In genomic region chr9:37004424-37004935, GRCh38 we compare ENCODE assay signal across 16 cellular contexts.
DNase-seq lines count a peak whose midpoint lies in the region; ATAC-seq and TF ChIP-seq lines count a peak whose summit lies in the region.
"Had no signal": no experiment of that assay in that cellular context is flagged by ENCODE, and none has a peak within 500 bp of the region (broad histone marks: within the 10 kb centered on the region; RNA-seq: fewer than 3 reads in every experiment).

No MANE protein-coding gene starts in this region.

- TF ChIP-seq POLR2A in GM18951 (IDR thresholded peaks at IDR 0.05; ENCODE audit: extremely low read depth, insufficient read depth, insufficient read length) = peak; percentile 44

- peaks cover 31% of the 10 kb centered on the region for H4K20me1 ChIP-seq in OCI-LY3 (ENCODE audit: insufficient read depth, low read length)

- peak overlapping the region; percentile 26 for H3K4me3 ChIP-seq in OCI-LY3 (ENCODE audit: low read length)
- H3K4me3 ChIP-seq: body of pancreas had no signal

- TF ChIP-seq CTCF in GM10248 (IDR thresholded peaks at IDR 0.05; ENCODE audit: control extremely low read depth, extremely low read depth, low read depth, missing control alignments) (no peak), OCI-LY3 (IDR thresholded peaks at IDR 0.05; ENCODE audit: low read depth, low read length) (no peak)

- peaks cover 100% of the 10 kb centered on the region for H3K4me1 ChIP-seq in OCI-LY3 (ENCODE audit: low read length)

- in situ Hi-C loops in GM18951 (cut with MboI; ENCODE audit: low sequenced_read_pairs, unreplicated experiment) = no loop called here

- no peaks in the 10 kb centered on the region for H3K9me3 ChIP-seq in OCI-LY3 (ENCODE audit: insufficient read depth, low read length)
- H3K9me3 ChIP-seq: body of pancreas had no signal

- peak overlapping the region; percentile 56 for H3K9ac ChIP-seq in OCI-LY3 (ENCODE audit: low read length)

- peaks cover 100% of the 10 kb centered on the region for H3K79me2 ChIP-seq in OCI-LY3 (ENCODE audit: low read length)

- ATAC-seq in HG03060 (IDR thresholded peaks at IDR 0.05; ENCODE audit: low read depth, unreplicated experiment) = peak; percentile 37
- ATAC-seq: body of pancreas had no signal

- H3K27me3 ChIP-seq in OCI-LY3 (ENCODE audit: low read depth, low read length) = no peaks in the 10 kb centered on the region

- POLR2A ChIA-PET in GM10248 (lab: Yijun Ruan, JAX) = no interaction called here

- H3K4me2 ChIP-seq in OCI-LY3 (ENCODE audit: low read length) = peak overlapping the region; percentile 61

- CTCF ChIA-PET in GM10248 (lab: Yijun Ruan, JAX) = interaction anchor here (0.9 to 3.4 kb wide), 14 partner anchors 8 to 369 kb away, joined by 3 to 31 read pairs (median 6); partner anchors contain the start of gene ZCCHC7

- H3K27ac ChIP-seq in OCI-LY3 (ENCODE audit: low read length) = peak overlapping the region; percentile 85
- H3K27ac ChIP-seq: body of pancreas had no signal

- H2AFZ ChIP-seq in OCI-LY3 (ENCODE audit: low read depth, low read length) = no peak overlapping the region

- peaks cover 68% of the 10 kb centered on the region for H3K36me3 ChIP-seq in OCI-LY3 (replicated peaks; ENCODE audit: low read depth, low read length)

- DNase-seq in GM10248 (ENCODE audit: extremely low spot score) = peak; percentile 29
- DNase-seq in stimulated activated CD4-positive, alpha-beta T cell treated with anti-CD3 and anti-CD28 coated beads, Interleukin-4, amount 100 ng/mL, for 24 hours = no peak
- DNase-seq in NCI-H1694 treated with DMSO at 0.1 percent for 48 hours (lab: John Stamatoyannopoulos, UW) = no peak
- DNase-seq in anterior cingulate cortex (lab: John Stamatoyannopoulos, UW) = no peak
- DNase-seq in activated CD4-positive, alpha-beta T cell treated with anti-CD3 and anti-CD28 coated beads, Interleukin-2, amount 50 U/mL, for 1 hour = no peak
- DNase-seq: activated CD4-positive, alpha-beta T cell treated with anti-CD3 and anti-CD28 coated beads, Interleukin-2, amount 10 ng/mL, durations not matched to agents 24 days and 14 days; body of pancreas; C1 segment of cervical spinal cord; effector CD4-positive, alpha-beta T cell; foreskin fibroblast; NCI-H1694; retina; stimulated activated CD4-positive, alpha-beta T cell treated with anti-CD3 and anti-CD28 coated beads, Interleukin-2, amount 100 ng/mL, for 48 hours had no signal
